In the genomic region with DNA sequence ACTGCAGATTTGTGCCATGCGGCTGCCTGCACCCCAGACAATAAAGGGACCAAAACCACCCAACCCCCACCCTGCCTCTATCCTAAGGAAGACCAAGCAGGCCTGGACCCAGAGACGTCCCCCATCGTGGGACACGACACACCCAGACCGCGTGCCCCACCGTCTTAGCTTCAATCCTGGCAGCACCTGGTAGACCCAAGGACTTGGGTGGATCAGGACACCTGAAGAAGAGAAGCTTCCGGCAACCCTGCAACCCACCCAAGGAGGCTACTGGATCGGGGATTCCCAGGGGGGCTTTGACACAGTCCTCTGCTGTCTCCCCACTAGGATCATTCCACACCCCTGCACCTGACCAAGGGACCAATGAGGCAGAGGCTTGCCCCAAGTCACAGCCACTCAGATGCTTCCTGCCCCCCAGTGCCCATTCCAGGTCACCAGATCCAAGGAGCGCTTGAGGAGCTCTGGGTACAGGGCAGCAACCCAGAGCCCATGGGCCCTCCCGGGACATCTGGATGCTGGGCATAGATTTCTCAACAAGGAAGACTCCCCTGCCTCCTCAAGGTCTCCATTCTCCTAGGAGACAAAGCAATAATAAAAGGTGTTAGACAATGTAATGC, we compare ENCODE assay signal across 23 cellular contexts. TPM values are rescaled to one million over a fixed set of nuclear protein-coding genes. Genes with fewer than 3 reads are reported as not detected.
"Had no signal": no experiment of that assay in that cellular context is flagged by ENCODE, and none has a peak within 500 bp of the region (broad histone marks: within the 10 kb centered on the region; RNA-seq: fewer than 3 reads in every experiment).

No MANE protein-coding gene starts in this region.

- H3K4me1 ChIP-seq: adrenal gland, right lobe of liver had no signal

- H3K36me3 Mint-ChIP-seq: activated CD4-positive, alpha-beta memory T cell treated with anti-CD3 and anti-CD28 coated beads for 36 hours; activated naive CD4-positive, alpha-beta T cell treated with anti-CD3 and anti-CD28 coated beads, Interleukin-2, amount 50 U/mL, for 72 hours; stimulated activated effector memory CD8-positive, alpha-beta T cell treated with anti-CD3 and anti-CD28 coated beads, Interleukin-12 subunit alpha, Interleukin-12 subunit beta, amount 100 ng/mL, for 72 hours had no signal

- H3K27ac ChIP-seq: adrenal gland, right lobe of liver, SK-N-MC had no signal

- H3K4me1 Mint-ChIP-seq: stimulated activated effector memory CD8-positive, alpha-beta T cell treated with anti-CD3 and anti-CD28 coated beads, Interleukin-12 subunit alpha, Interleukin-12 subunit beta, amount 100 ng/mL, for 72 hours had no signal

- FAIRE-seq: bronchial epithelial cell had no signal

- H3K27ac Mint-ChIP-seq: activated CD4-positive, alpha-beta memory T cell treated with anti-CD3 and anti-CD28 coated beads for 36 hours; activated naive CD4-positive, alpha-beta T cell treated with anti-CD3 and anti-CD28 coated beads, Interleukin-2, amount 50 U/mL, for 72 hours; effector memory CD8-positive, alpha-beta T cell; stimulated activated effector memory CD8-positive, alpha-beta T cell treated with anti-CD3 and anti-CD28 coated beads, Interleukin-12 subunit alpha, Interleukin-12 subunit beta, amount 100 ng/mL, for 72 hours had no signal

- H3K4me3 Mint-ChIP-seq: activated CD4-positive, alpha-beta memory T cell treated with anti-CD3 and anti-CD28 coated beads for 36 hours; activated T-cell treated with anti-CD3 and anti-CD28 coated beads, Interleukin-2, amount 50 U/mL, for 4 hours; effector memory CD8-positive, alpha-beta T cell; stimulated activated effector memory CD8-positive, alpha-beta T cell treated with anti-CD3 and anti-CD28 coated beads, Interleukin-12 subunit alpha, Interleukin-12 subunit beta, amount 100 ng/mL, for 72 hours had no signal

- H3K4me2 ChIP-seq: smooth muscle cell had no signal

- H3K27me3 ChIP-seq: right lobe of liver had no signal

- H3K9me3 ChIP-seq: adrenal gland, right lobe of liver had no signal

- DNase-seq: activated CD4-positive, alpha-beta memory T cell treated with anti-CD3 and anti-CD28 coated beads for 36 hours; activated T-cell treated with anti-CD3 and anti-CD28 coated beads, Interleukin-2, amount 50 U/mL, for 4 hours; dermis blood vessel endothelial cell; effector memory CD8-positive, alpha-beta T cell; foreskin fibroblast; hippocampal formation; islet precursor cell; midbrain; stimulated activated CD4-positive, alpha-beta T cell treated with anti-CD3 and anti-CD28 coated beads, Interleukin-4, amount 100 ng/mL, for 24 hours had no signal

- H3K9me3 Mint-ChIP-seq: activated CD4-positive, alpha-beta memory T cell treated with anti-CD3 and anti-CD28 coated beads for 36 hours; activated naive CD4-positive, alpha-beta T cell treated with anti-CD3 and anti-CD28 coated beads, Interleukin-2, amount 50 U/mL, for 72 hours; activated T-cell treated with anti-CD3 and anti-CD28 coated beads, Interleukin-2, amount 50 U/mL, for 4 hours; effector memory CD8-positive, alpha-beta T cell; stimulated activated effector memory CD8-positive, alpha-beta T cell treated with anti-CD3 and anti-CD28 coated beads, Interleukin-12 subunit alpha, Interleukin-12 subunit beta, amount 100 ng/mL, for 72 hours had no signal

- H3K4me3 ChIP-seq: adrenal gland, right lobe of liver, SK-N-MC, smooth muscle cell had no signal

- H3K36me3 ChIP-seq: adrenal gland, right lobe of liver had no signal

RNA-seq across cellular contexts. Expression of a gene that starts 3.6 kb away (rescaled TPM):
- total RNA-seq: activated CD4-positive, alpha-beta memory T cell treated with anti-CD3 and anti-CD28 coated beads for 36 hours; activated naive CD4-positive, alpha-beta T cell treated with anti-CD3 and anti-CD28 coated beads, Interleukin-2, amount 50 U/mL, for 72 hours; activated T-cell treated with anti-CD3 and anti-CD28 coated beads, Interleukin-2, amount 50 U/mL, for 4 hours; adrenal gland; bronchial epithelial cell; cerebellum; dermis blood vessel endothelial cell; lung microvascular endothelial cell; osteocyte; pulmonary artery endothelial cell; smooth muscle cell; T-helper 2 cell treated with Interferon-gamma antibody and Interleukin-4, amounts not matched to agents 100 ng/mL and 5 ng/mL, for 36 hours; urinary bladder had no signal
- polyA plus RNA-seq: adrenal gland, neural cell, smooth muscle cell, urinary bladder had no signal

RNA-seq across cellular contexts. Expression of a gene that starts 28.1 kb away (rescaled TPM):
- total RNA-seq: activated naive CD4-positive, alpha-beta T cell treated with anti-CD3 and anti-CD28 coated beads, Interleukin-2, amount 50 U/mL, for 72 hours; bronchial epithelial cell; dermis blood vessel endothelial cell; lung microvascular endothelial cell; pulmonary artery endothelial cell; smooth muscle cell had no signal
- polyA plus RNA-seq: smooth muscle cell had no signal

RNA-seq across cellular contexts. Expression of a gene that starts 52.9 kb away (rescaled TPM):
- total RNA-seq: activated CD4-positive, alpha-beta memory T cell treated with anti-CD3 and anti-CD28 coated beads for 36 hours; activated naive CD4-positive, alpha-beta T cell treated with anti-CD3 and anti-CD28 coated beads, Interleukin-2, amount 50 U/mL, for 72 hours; activated T-cell treated with anti-CD3 and anti-CD28 coated beads, Interleukin-2, amount 50 U/mL, for 4 hours; adrenal gland; bronchial epithelial cell; cerebellum; dermis blood vessel endothelial cell; lung microvascular endothelial cell; osteocyte; pulmonary artery endothelial cell; right lobe of liver; smooth muscle cell; T-helper 2 cell treated with Interferon-gamma antibody and Interleukin-4, amounts not matched to agents 100 ng/mL and 5 ng/mL, for 36 hours; urinary bladder had no signal
- polyA plus RNA-seq: adrenal gland, neural cell, smooth muscle cell, urinary bladder had no signal
